Comparison of ENCODE assay signal across 8 cellular contexts in genomic region chr16:56988161-56988947, GRCh38. TPM values are rescaled to one million over a fixed set of nuclear protein-coding genes. Genes with fewer than 3 reads are reported as not detected.
A peak's percentile ranks its signal among the peaks of the same experiment; 100 is the strongest.
DNase-seq lines count a peak whose midpoint lies in the region; ATAC-seq and TF ChIP-seq lines count a peak whose summit lies in the region.

No MANE protein-coding gene starts in this region.

- peaks cover 8% of the 10 kb centered on the region for H3K4me1 Mint-ChIP-seq in mesothelial cell of epicardium

- TF ChIP-seq CTCF in RWPE1 (conservative IDR thresholded peaks at IDR 0.05; ENCODE audit: low read depth) (no peak), fibroblast of lung (conservative IDR thresholded peaks at IDR 0.05 in 1 of 2, IDR thresholded peaks at IDR 0.05 in 1 of 2; ENCODE audit: low read depth in 1 of 2, low read length in 2 of 2) (no peak), mesothelial cell of epicardium (IDR thresholded peaks at IDR 0.05; ENCODE audit: unreplicated experiment) (no peak)

- no peaks in the 10 kb centered on the region for H3K9me3 Mint-ChIP-seq in mesothelial cell of epicardium

- H3K36me3 ChIP-seq in fibroblast of lung (ENCODE audit: control insufficient read depth, insufficient read depth, low read length) (peaks cover 5% of the 10 kb centered on the region), rectal smooth muscle tissue (ENCODE audit: control insufficient read depth, insufficient read depth, low read length) (no peaks in the 10 kb centered on the region)

- DNase-seq in D341Med (ENCODE audit: low spot score), result peak; percentile 21
- no peak for DNase-seq in RWPE1 (ENCODE audit: low spot score)
- DNase-seq in fibroblast of lung (ENCODE audit: low read depth in 2 of 2), result no peak
- no peak for DNase-seq in mesothelial cell of epicardium (ENCODE audit: low spot score in 2 of 2, unreplicated experiment in 2 of 2)
- DNase-seq in pons (ENCODE audit: low spot score), result no peak
- DNase-seq in stimulated activated naive CD4-positive, alpha-beta T cell treated with Interleukin-2 at 50 U/mL for 16 hours (lab: John Stamatoyannopoulos, UW), result no peak

- H2AFZ ChIP-seq in fibroblast of lung (ENCODE audit: low read length), result peak overlapping the region; percentile 25

- H3K9ac ChIP-seq in fibroblast of lung (ENCODE audit: insufficient read depth, low read length) (peak overlapping the region; percentile 75), rectal smooth muscle tissue (ENCODE audit: low read length) (no peak overlapping the region)

- no peaks in the 10 kb centered on the region for H3K9me3 ChIP-seq in fibroblast of lung (ENCODE audit: control insufficient read depth, insufficient read depth, low read depth, low read length)

- no peaks in the 10 kb centered on the region for H4K20me1 ChIP-seq in fibroblast of lung (ENCODE audit: control insufficient read depth, extremely low read depth, insufficient read depth, low read length)

- H3K4me1 ChIP-seq in fibroblast of lung (ENCODE audit: control insufficient read depth, extremely low read depth, insufficient read depth, low read length) (peaks cover 20% of the 10 kb centered on the region), rectal smooth muscle tissue (ENCODE audit: control insufficient read depth, insufficient read depth, low read length) (peaks cover 14% of the 10 kb centered on the region)

- H3K27ac ChIP-seq in RWPE1 (peak overlapping the region; percentile 74), fibroblast of lung (ENCODE audit: insufficient read depth, low read length) (peak overlapping the region; percentile 82), rectal smooth muscle tissue (ENCODE audit: low read depth, low read length) (peak overlapping the region; percentile 86)

- no peak overlapping the region for H3K27ac Mint-ChIP-seq in mesothelial cell of epicardium

- no peak for ATAC-seq in GM18519 (IDR thresholded peaks at IDR 0.05; ENCODE audit: low FRiP score, unreplicated experiment)

- H3K4me3 ChIP-seq in fibroblast of lung (replicated peaks in 1 of 4; ENCODE audit: control extremely low read depth in 1 of 4, insufficient read depth in 1 of 4, low read depth in 3 of 4, low read length in 4 of 4), result peak overlapping the region; percentile 78 to 85 (median 80)
- H3K4me3 ChIP-seq in rectal smooth muscle tissue (ENCODE audit: low read length), result peak overlapping the region; percentile 91

- H3K79me2 ChIP-seq in fibroblast of lung (ENCODE audit: control insufficient read depth, insufficient read depth, low read length), result peaks cover 37% of the 10 kb centered on the region

- H3K4me3 Mint-ChIP-seq in mesothelial cell of epicardium, result no peak overlapping the region

- H3K27me3 Mint-ChIP-seq in mesothelial cell of epicardium (ENCODE audit: low read depth), result peaks cover 58% of the 10 kb centered on the region

- CTCF ChIA-PET in RWPE1 (lab: Yijun Ruan, JAX), result interaction anchor here (0.5 to 0.6 kb wide), 2 partner anchors 15 to 41 kb away, joined by 3 to 4 read pairs; no protein-coding TSS in a partner anchor

- H3K27me3 ChIP-seq in fibroblast of lung (ENCODE audit: control insufficient read depth, insufficient read depth, low read length) (no peaks in the 10 kb centered on the region), rectal smooth muscle tissue (ENCODE audit: control insufficient read depth, insufficient read depth, low read length) (no peaks in the 10 kb centered on the region)

- no peaks in the 10 kb centered on the region for H3K36me3 Mint-ChIP-seq in mesothelial cell of epicardium

- H3K4me2 ChIP-seq in fibroblast of lung (ENCODE audit: extremely low read depth, insufficient read depth, low read length), result peak overlapping the region; percentile 87

- POLR2A ChIA-PET in RWPE1 (lab: Yijun Ruan, JAX; ENCODE audit: low non-redundant PET), result interaction anchor here (0.6 to 1.1 kb wide), 2 partner anchors 50 to 184 kb away, joined by 3 read pairs; no protein-coding TSS in a partner anchor

RNA-seq across cellular contexts. Expression of gene NLRC5, which starts 1.0 kb away (rescaled TPM):
- total RNA-seq in fibroblast of lung, result 23.6 and 43.6 TPM in 2 replicates
- 18.8 and 22.2 TPM in 2 replicates for polyA plus RNA-seq in fibroblast of lung
- 15.0 and 16.3 TPM in 2 replicates for polyA plus RNA-seq in fibroblast of lung (2012)
- polyA minus RNA-seq in fibroblast of lung (ENCODE audit: low replicate concordance), result 68.3 and 84.0 TPM in 2 replicates
- total RNA-seq in mesothelial cell of epicardium, result 1.7 to 3.7 TPM (median 1.8 TPM) in 3 replicates

RNA-seq across cellular contexts. Expression of gene CETP, which starts 26.6 kb away (rescaled TPM):
- total RNA-seq in fibroblast of lung (not detected in 2 replicates), mesothelial cell of epicardium (0.13 TPM in 1 of 3 replicates, not detected in the others)
- 0.06 TPM in 1 of 2 replicates, not detected in the other for polyA plus RNA-seq in fibroblast of lung
- 0.12 TPM in 1 of 2 replicates, not detected in the other for polyA plus RNA-seq in fibroblast of lung (2012)
- not detected in 2 replicates for polyA minus RNA-seq in fibroblast of lung (ENCODE audit: low replicate concordance)

RNA-seq across cellular contexts. Expression of gene HERPUD1, which starts 56.4 kb away (rescaled TPM):
- total RNA-seq in fibroblast of lung (111 and 117 TPM in 2 replicates), mesothelial cell of epicardium (77.4 to 80.5 TPM (median 79.8 TPM) in 3 replicates)
- 127 and 199 TPM in 2 replicates for polyA plus RNA-seq in fibroblast of lung
- 68.9 and 89.8 TPM in 2 replicates for polyA plus RNA-seq in fibroblast of lung (2012)
- polyA minus RNA-seq in fibroblast of lung (ENCODE audit: low replicate concordance), result 241 and 266 TPM in 2 replicates
